11 cellular contexts compared by ENCODE assay signal in genomic region chr2:218329027-218329825, GRCh38. TPM values are rescaled to one million over a fixed set of nuclear protein-coding genes. Genes with fewer than 3 reads are reported as not detected.
DNase-seq lines count a peak whose midpoint lies in the region; ATAC-seq lines count a peak whose summit lies in the region.
"Had no signal": no experiment of that assay in that cellular context is flagged by ENCODE, and none has a peak within 500 bp of the region (broad histone marks: within the 10 kb centered on the region; RNA-seq: fewer than 3 reads in every experiment).

No MANE protein-coding gene starts in this region.

- H3K18ac ChIP-seq in trophoblast cell (ENCODE audit: low read length), result no peak overlapping the region

- H2BK5ac ChIP-seq in trophoblast cell (ENCODE audit: low read depth, low read length, poor library complexity), result no peak overlapping the region

- DNase-seq in NCI-H510A (lab: John Stamatoyannopoulos, UW) (peak; percentile 51), trophoblast cell (peak; percentile 65 to 67), LoVo (ENCODE audit: low spot score) (no peak)
- no peak for DNase-seq in activated CD4-positive, alpha-beta T cell treated with anti-CD3 and anti-CD28 coated beads for 48 hours
- DNase-seq in activated CD4-positive, alpha-beta T cell treated with anti-CD3 and anti-CD28 coated beads, Interleukin-2, amount 50 U/mL, for 4 hours, result no peak
- DNase-seq in activated CD8-positive, alpha-beta memory T cell treated with anti-CD3 and anti-CD28 coated beads, Interleukin-2, amount 10 ng/mL, durations not matched to agents 7 days and 5 days, result no peak
- DNase-seq: T-helper 2 cell had no signal

- no peaks in the 10 kb centered on the region for H3K36me3 ChIP-seq in trophoblast cell (ENCODE audit: control insufficient read depth in 1 of 2, insufficient read depth in 2 of 2, low read length in 2 of 2)

- H2AK5ac ChIP-seq in trophoblast cell (ENCODE audit: low read length), result peak overlapping the region; percentile 66

- H3K4me3 ChIP-seq in trophoblast cell (ENCODE audit: low read depth, low read length), result no peak overlapping the region

- no peak overlapping the region for H4K12ac ChIP-seq in trophoblast cell (ENCODE audit: low read depth, low read length)

- no peak overlapping the region for H3K14ac ChIP-seq in trophoblast cell (ENCODE audit: low read length)

- H3K27me3 Mint-ChIP-seq in activated CD8-positive, alpha-beta memory T cell treated with anti-CD3 and anti-CD28 coated beads, Interleukin-2, amount 10 ng/mL, durations not matched to agents 7 days and 5 days, result peaks cover 7% of the 10 kb centered on the region

- H3K9me3 Mint-ChIP-seq in activated CD8-positive, alpha-beta memory T cell treated with anti-CD3 and anti-CD28 coated beads, Interleukin-2, amount 10 ng/mL, durations not matched to agents 7 days and 5 days (ENCODE audit: low read depth), result no peaks in the 10 kb centered on the region

- peak; percentile 25 for ATAC-seq in GM18861 (IDR thresholded peaks at IDR 0.05; ENCODE audit: unreplicated experiment)
- ATAC-seq in GM21737 (IDR thresholded peaks at IDR 0.05; ENCODE audit: unreplicated experiment), result peak; percentile 38
- ATAC-seq in activated CD8-positive, alpha-beta memory T cell treated with anti-CD3 and anti-CD28 coated beads, Interleukin-2, amount 10 ng/mL, durations not matched to agents 7 days and 5 days, result no peak

- CTCF ChIA-PET in activated CD8-positive, alpha-beta memory T cell treated with anti-CD3 and anti-CD28 coated beads, Interleukin-2, amount 10 ng/mL, durations not matched to agents 7 days and 5 days (lab: Charles Lee), result interaction anchor here (1.3 kb wide), 1 partner anchor 27 kb away, joined by 3 read pairs; the partner anchor contains the start of gene CATIP

- no peak overlapping the region for H3K9ac ChIP-seq in trophoblast cell (ENCODE audit: low read length)

- peaks cover 9% of the 10 kb centered on the region for H3K4me1 Mint-ChIP-seq in activated CD8-positive, alpha-beta memory T cell treated with anti-CD3 and anti-CD28 coated beads, Interleukin-2, amount 10 ng/mL, durations not matched to agents 7 days and 5 days

- H3K23ac ChIP-seq in trophoblast cell (ENCODE audit: low read length), result no peak overlapping the region

- H3K79me2 ChIP-seq in trophoblast cell (ENCODE audit: control insufficient read depth, insufficient read depth, low read length, poor library complexity), result no peaks in the 10 kb centered on the region

- no peak overlapping the region for H3K4me3 Mint-ChIP-seq in activated CD8-positive, alpha-beta memory T cell treated with anti-CD3 and anti-CD28 coated beads, Interleukin-2, amount 10 ng/mL, durations not matched to agents 7 days and 5 days

- peaks cover 10 to 16% of the 10 kb centered on the region in 2 experiments for H3K4me1 ChIP-seq in trophoblast cell (ENCODE audit: control insufficient read depth in 1 of 2, insufficient read depth in 2 of 2, low read length in 2 of 2)

- H2AFZ ChIP-seq in trophoblast cell (ENCODE audit: insufficient read depth, low read length, poor library complexity), result no peak overlapping the region

- no peaks in the 10 kb centered on the region for H3K36me3 Mint-ChIP-seq in activated CD8-positive, alpha-beta memory T cell treated with anti-CD3 and anti-CD28 coated beads, Interleukin-2, amount 10 ng/mL, durations not matched to agents 7 days and 5 days

- H2BK120ac ChIP-seq in trophoblast cell (ENCODE audit: insufficient read depth, low read length, poor library complexity), result peak overlapping the region; percentile 18

- no peak overlapping the region for H2BK12ac ChIP-seq in trophoblast cell (ENCODE audit: low read length)

- H3K9me3 ChIP-seq in trophoblast cell (ENCODE audit: insufficient read depth, low read depth, low read length), result no peaks in the 10 kb centered on the region

- no peak overlapping the region for H3K4ac ChIP-seq in trophoblast cell (ENCODE audit: low read depth, low read length)

- H3K27ac ChIP-seq in trophoblast cell (ENCODE audit: low read depth, low read length), result no peak overlapping the region

- H4K91ac ChIP-seq in trophoblast cell (ENCODE audit: low read depth, low read length), result peak overlapping the region; percentile 22

- peak overlapping the region; percentile 16 for H4K8ac ChIP-seq in trophoblast cell (ENCODE audit: low read depth, low read length)

- H3K79me1 ChIP-seq in trophoblast cell (ENCODE audit: low read length), result no peaks in the 10 kb centered on the region

- no peaks in the 10 kb centered on the region for H3K27me3 ChIP-seq in trophoblast cell (ENCODE audit: insufficient read depth, low read length)

- H3K27ac Mint-ChIP-seq in activated CD8-positive, alpha-beta memory T cell treated with anti-CD3 and anti-CD28 coated beads, Interleukin-2, amount 10 ng/mL, durations not matched to agents 7 days and 5 days, result no peak overlapping the region

- no CpG with 5 or more reads among the region's 18 CpGs for WGBS in trophoblast cell (ENCODE audit: extremely low coverage, insufficient coverage, insufficient read length)

- H3K4me2 ChIP-seq in trophoblast cell (ENCODE audit: low read length), result no peak overlapping the region

RNA-seq across cellular contexts. Expression of gene CATIP, which starts 27.4 kb away (rescaled TPM):
- polyA plus RNA-seq in trophoblast cell (2013), result 0.14 and 0.17 TPM in 2 replicates
- total RNA-seq in activated CD8-positive, alpha-beta memory T cell treated with anti-CD3 and anti-CD28 coated beads, Interleukin-2, amount 10 ng/mL, durations not matched to agents 7 days and 5 days, result not detected
- total RNA-seq: urinary bladder had no signal
- polyA plus RNA-seq: urinary bladder had no signal

RNA-seq across cellular contexts. Expression of gene TMBIM1, which starts 36.9 kb away (rescaled TPM):
- polyA plus RNA-seq in trophoblast cell (2013), result 192 and 203 TPM in 2 replicates
- total RNA-seq in activated CD8-positive, alpha-beta memory T cell treated with anti-CD3 and anti-CD28 coated beads, Interleukin-2, amount 10 ng/mL, durations not matched to agents 7 days and 5 days, result 10 to 100 TPM; 51.5 to 72.4 TPM

RNA-seq across cellular contexts. Expression of gene SLC11A1, which starts 52.8 kb away (rescaled TPM):
- polyA plus RNA-seq in trophoblast cell (2013), result 0.05 and 0.06 TPM in 2 replicates
- under 1 TPM; 0.18 to 0.35 TPM for total RNA-seq in activated CD8-positive, alpha-beta memory T cell treated with anti-CD3 and anti-CD28 coated beads, Interleukin-2, amount 10 ng/mL, durations not matched to agents 7 days and 5 days
- total RNA-seq: astrocyte had no signal

RNA-seq across cellular contexts. Expression of gene PNKD, which starts 58.9 kb away (rescaled TPM):
- 62.6 and 65.9 TPM in 2 replicates for polyA plus RNA-seq in trophoblast cell (2013)
- total RNA-seq in activated CD8-positive, alpha-beta memory T cell treated with anti-CD3 and anti-CD28 coated beads, Interleukin-2, amount 10 ng/mL, durations not matched to agents 7 days and 5 days, result 10 to 100 TPM; 37.6 to 40.7 TPM

RNA-seq across cellular contexts. Expression of gene AAMP, which starts 59.3 kb away (rescaled TPM):
- polyA plus RNA-seq in trophoblast cell (2013), result 66.7 and 67.0 TPM in 2 replicates
- 10 to 100 TPM; 49.5 to 61.4 TPM for total RNA-seq in activated CD8-positive, alpha-beta memory T cell treated with anti-CD3 and anti-CD28 coated beads, Interleukin-2, amount 10 ng/mL, durations not matched to agents 7 days and 5 days

Comparison
In these comparisons a context has a peak if more than half of its experiments do, and no peak if none do; other contexts are left out.
1. DNase-seq: peak in NCI-H510A (single experiment) and trophoblast cell (2 of 2); none in activated CD4-positive, alpha-beta T cell treated with anti-CD3 and anti-CD28 coated beads for 48 hours (single experiment), LoVo (single experiment), activated CD4-positive, alpha-beta T cell treated with anti-CD3 and anti-CD28 coated beads, Interleukin-2, amount 50 U/mL, for 4 hours (0 of 2) and activated CD8-positive, alpha-beta memory T cell treated with anti-CD3 and anti-CD28 coated beads, Interleukin-2, amount 10 ng/mL, durations not matched to agents 7 days and 5 days (single experiment).